16 cellular contexts compared by ENCODE assay signal in the genomic region with DNA sequence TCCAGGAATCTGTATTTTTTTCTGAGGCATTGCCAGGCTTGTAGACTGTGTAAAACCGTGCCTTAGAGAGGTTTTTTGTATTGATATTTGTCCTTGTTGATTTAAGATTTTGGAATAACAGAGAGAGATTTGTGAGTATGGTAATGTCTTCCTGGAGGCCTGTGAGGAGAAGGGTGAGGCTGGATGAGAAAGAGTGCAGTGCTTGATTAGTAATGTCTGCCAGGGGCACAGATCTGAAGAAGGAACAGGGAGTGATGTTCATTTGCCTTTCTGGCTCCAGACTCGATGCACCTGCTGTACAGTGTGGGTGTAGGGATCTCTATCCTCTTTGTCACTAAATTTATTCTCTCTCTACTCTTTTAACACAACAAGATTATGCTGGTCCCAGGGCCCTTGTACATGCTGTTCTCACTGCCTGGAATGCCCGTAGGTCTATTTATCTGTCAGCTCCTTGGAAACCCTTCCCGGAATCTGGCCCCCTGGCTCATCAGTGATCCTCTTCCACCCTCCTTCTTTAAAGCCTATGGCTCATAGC. TPM values are rescaled to one million over a fixed set of nuclear protein-coding genes. Genes with fewer than 3 reads are reported as not detected.
A peak's percentile ranks its signal among the peaks of the same experiment; 100 is the strongest.
DNase-seq lines count a peak whose midpoint lies in the region; ATAC-seq and TF ChIP-seq lines count a peak whose summit lies in the region.
"Had no signal": no experiment of that assay in that cellular context is flagged by ENCODE, and none has a peak within 500 bp of the region (broad histone marks: within the 10 kb centered on the region; RNA-seq: fewer than 3 reads in every experiment).

No MANE protein-coding gene starts in this region.

- CTCF ChIA-PET in activated CD4-positive, alpha-beta T cell treated with anti-CD3 and anti-CD28 coated beads, Interleukin-2, amount 10 ng/mL, durations not matched to agents 7 days and 5 days (lab: Charles Lee) = interaction anchor here (0.8 kb wide), 1 partner anchor 36 kb away, joined by 5 read pairs; no protein-coding TSS in a partner anchor

- POLR2A ChIA-PET in activated CD4-positive, alpha-beta T cell treated with anti-CD3 and anti-CD28 coated beads, Interleukin-2, amount 10 ng/mL, durations not matched to agents 7 days and 5 days (lab: Charles Lee) = no interaction called here

- H3K36me3 Mint-ChIP-seq in activated CD4-positive, alpha-beta T cell treated with anti-CD3 and anti-CD28 coated beads, Interleukin-2, amount 10 ng/mL, durations not matched to agents 7 days and 5 days (ENCODE audit: low read depth) = peaks cover 38% of the 10 kb centered on the region
- H3K36me3 Mint-ChIP-seq in endothelial cell (ENCODE audit: low read depth, unreplicated experiment) = peaks cover 39% of the 10 kb centered on the region

- H3K36me3 ChIP-seq in SK-N-MC (ENCODE audit: insufficient read depth, low read length) = peaks cover 28% of the 10 kb centered on the region
- peaks cover 0 to 16% of the 10 kb centered on the region in 2 donors for H3K36me3 ChIP-seq in gastrocnemius medialis

- H3K27me3 Mint-ChIP-seq in activated CD4-positive, alpha-beta T cell treated with anti-CD3 and anti-CD28 coated beads, Interleukin-2, amount 10 ng/mL, durations not matched to agents 7 days and 5 days = no peaks in the 10 kb centered on the region
- peaks cover 14% of the 10 kb centered on the region for H3K27me3 Mint-ChIP-seq in endothelial cell (ENCODE audit: unreplicated experiment)

- in situ Hi-C loops in gastrocnemius medialis (cut with MboI; ENCODE audit: low sequenced_read_pairs in 4 of 4) = loop anchor here in 1 of 4 donors (5.0 kb wide), 1 partner anchor 48 kb away; the partner anchor contains the start of gene SBK3

- TF ChIP-seq CTCF in endothelial cell (IDR thresholded peaks at IDR 0.05; ENCODE audit: unreplicated experiment) = no peak
- TF ChIP-seq CTCF in gastrocnemius medialis (IDR thresholded peaks at IDR 0.05 in 4 of 5, conservative IDR thresholded peaks at IDR 0.05 in 1 of 5) = no peak

- H3K9me3 Mint-ChIP-seq in activated CD4-positive, alpha-beta T cell treated with anti-CD3 and anti-CD28 coated beads, Interleukin-2, amount 10 ng/mL, durations not matched to agents 7 days and 5 days = peaks cover 7% of the 10 kb centered on the region
- no peaks in the 10 kb centered on the region for H3K9me3 Mint-ChIP-seq in endothelial cell (ENCODE audit: unreplicated experiment)
- H3K9me3 Mint-ChIP-seq: CD8-positive, alpha-beta memory T cell had no signal

- no peaks in the 10 kb centered on the region for H3K27me3 ChIP-seq in gastrocnemius medialis
- H3K27me3 ChIP-seq: BLaER1 treated with 17β-estradiol and CSF1 and Interleukin-3, amounts not matched to agents 10 nM and 100 nM had no signal

- ATAC-seq in gastrocnemius medialis = peak; percentile 31 to 36

- H3K4me3 ChIP-seq in SK-N-MC = no peak overlapping the region
- H3K4me3 ChIP-seq in gastrocnemius medialis = no peak overlapping the region
- H3K4me3 ChIP-seq: BLaER1 treated with 17β-estradiol and CSF1 and Interleukin-3, amounts not matched to agents 10 nM and 100 nM had no signal

- H3K4me3 Mint-ChIP-seq in activated CD4-positive, alpha-beta T cell treated with anti-CD3 and anti-CD28 coated beads, Interleukin-2, amount 10 ng/mL, durations not matched to agents 7 days and 5 days = no peak overlapping the region
- peak overlapping the region; percentile 43 for H3K4me3 Mint-ChIP-seq in endothelial cell (ENCODE audit: unreplicated experiment)

- no peak overlapping the region for H3K9ac ChIP-seq in SK-N-MC (ENCODE audit: insufficient read length)
- H3K9ac ChIP-seq: BLaER1 treated with 17β-estradiol and CSF1 and Interleukin-3, amounts not matched to agents 10 nM and 100 nM had no signal

- H3K27ac ChIP-seq in SK-N-MC (peak overlapping the region; percentile 57; the same call in 1 of the 2 replicates), gastrocnemius medialis (peak overlapping the region; percentile 78 to 100 (median 98))
- H3K27ac ChIP-seq: BLaER1 treated with 17β-estradiol and CSF1 and Interleukin-3, amounts not matched to agents 10 nM and 100 nM had no signal

- H3K4me1 Mint-ChIP-seq in activated CD4-positive, alpha-beta T cell treated with anti-CD3 and anti-CD28 coated beads, Interleukin-2, amount 10 ng/mL, durations not matched to agents 7 days and 5 days = peaks cover 15% of the 10 kb centered on the region
- H3K4me1 Mint-ChIP-seq in endothelial cell (ENCODE audit: unreplicated experiment) = peaks cover 9% of the 10 kb centered on the region

- no peak for DNase-seq in activated CD4-positive, alpha-beta T cell treated with anti-CD3 and anti-CD28 coated beads, Interleukin-2, amount 10 ng/mL, durations not matched to agents 7 days and 5 days
- no peak for DNase-seq in activated CD4-positive, alpha-beta T cell treated with anti-CD3 and anti-CD28 coated beads, Interleukin-2, amount 50 U/mL, for 1 hour
- DNase-seq in SK-N-MC (ENCODE audit: low read depth, low spot score) = no peak
- no peak for DNase-seq in endothelial cell (ENCODE audit: low spot score)
- peak; percentile 74 for DNase-seq in gastrocnemius medialis
- DNase-seq in A172 (ENCODE audit: low spot score) = no peak
- DNase-seq in kidney tubule cell (ENCODE audit: low spot score) = no peak
- DNase-seq in germinal center (ENCODE audit: low spot score) = no peak
- DNase-seq: CD8-positive, alpha-beta memory T cell; KBM-7; NCI-H1436; NCI-H2029; NCI-H2171 treated with DMSO at 0.1 percent for 48 hours; NCI-H748 treated with DMSO at 0.1 percent for 48 hours; OCI-M1 had no signal

- no peak for TF ChIP-seq POLR2A in gastrocnemius medialis (IDR thresholded peaks at IDR 0.05)

- H3K27ac Mint-ChIP-seq in activated CD4-positive, alpha-beta T cell treated with anti-CD3 and anti-CD28 coated beads, Interleukin-2, amount 10 ng/mL, durations not matched to agents 7 days and 5 days = peak overlapping the region; percentile 1
- H3K27ac Mint-ChIP-seq in endothelial cell (ENCODE audit: unreplicated experiment) = no peak overlapping the region

- H3K4me1 ChIP-seq in gastrocnemius medialis = peaks cover 7 to 14% of the 10 kb centered on the region in 2 donors

- no peaks in the 10 kb centered on the region for H3K9me3 ChIP-seq in SK-N-MC (ENCODE audit: low read depth, low read length)
- H3K9me3 ChIP-seq in gastrocnemius medialis = no peaks in the 10 kb centered on the region

- intact Hi-C loops in gastrocnemius medialis (cut with DNase I; ENCODE audit: low total_unique reads) = loop anchor here (5.0 kb wide), 3 partner anchors 33 to 448 kb away; partner anchors contain the start of gene TNNT1

RNA-seq across cellular contexts. Expression of gene FIZ1, which starts 4.3 kb away (rescaled TPM):
- 10 to 100 TPM; 15.3 to 16.9 TPM for total RNA-seq in activated CD4-positive, alpha-beta T cell treated with anti-CD3 and anti-CD28 coated beads, Interleukin-2, amount 10 ng/mL, durations not matched to agents 7 days and 5 days
- total RNA-seq in endothelial cell (ENCODE audit: unreplicated experiment) (21.5 TPM), gastrocnemius medialis (10 to 100 TPM in 1 of 4 donors, 1 to 10 TPM in 3; 6.8 to 11.2 (median 7.4) TPM)
- 11.5 and 11.7 TPM in 2 replicates for total RNA-seq in A172 (2014; rRNA removed; shearing (Covaris generic))

RNA-seq across cellular contexts. Expression of gene ZNF524, which starts 5.0 kb away (rescaled TPM):
- 10 to 100 TPM; 31.2 to 32.9 TPM for total RNA-seq in activated CD4-positive, alpha-beta T cell treated with anti-CD3 and anti-CD28 coated beads, Interleukin-2, amount 10 ng/mL, durations not matched to agents 7 days and 5 days
- total RNA-seq in endothelial cell (ENCODE audit: unreplicated experiment) (9.3 TPM), gastrocnemius medialis (10 to 100 TPM; 35.6 to 61.7 (median 47.0) TPM)
- 20.0 and 23.7 TPM in 2 replicates for total RNA-seq in A172 (2014; rRNA removed; shearing (Covaris generic))

RNA-seq across cellular contexts. Expression of gene ZNF865, which starts 10.4 kb away (rescaled TPM):
- total RNA-seq in activated CD4-positive, alpha-beta T cell treated with anti-CD3 and anti-CD28 coated beads, Interleukin-2, amount 10 ng/mL, durations not matched to agents 7 days and 5 days = 10 to 100 TPM; 14.2 TPM
- total RNA-seq in endothelial cell (ENCODE audit: unreplicated experiment) (14.5 TPM), gastrocnemius medialis (10 to 100 TPM; 10.3 to 23.4 (median 15.2) TPM)
- 0.81 and 1.4 TPM in 2 replicates for total RNA-seq in A172 (2014; rRNA removed; shearing (Covaris generic))

RNA-seq across cellular contexts. Expression of gene ZNF579, which starts 14.4 kb away (rescaled TPM):
- 1 to 10 TPM; 7.0 to 8.0 TPM for total RNA-seq in activated CD4-positive, alpha-beta T cell treated with anti-CD3 and anti-CD28 coated beads, Interleukin-2, amount 10 ng/mL, durations not matched to agents 7 days and 5 days
- 36.4 TPM for total RNA-seq in endothelial cell (ENCODE audit: unreplicated experiment)
- total RNA-seq in gastrocnemius medialis = 10 to 100 TPM; 15.0 to 19.3 (median 16.8) TPM
- 7.9 and 16.6 TPM in 2 replicates for total RNA-seq in A172 (2014; rRNA removed; shearing (Covaris generic))

RNA-seq across cellular contexts. Expression of gene ZNF784, which starts 29.3 kb away (rescaled TPM):
- 1 to 10 TPM; 4.3 to 5.8 TPM for total RNA-seq in activated CD4-positive, alpha-beta T cell treated with anti-CD3 and anti-CD28 coated beads, Interleukin-2, amount 10 ng/mL, durations not matched to agents 7 days and 5 days
- total RNA-seq in endothelial cell (ENCODE audit: unreplicated experiment) = 6.8 TPM
- total RNA-seq in gastrocnemius medialis = 1 to 10 TPM; 6.0 to 10.0 (median 8.2) TPM
- total RNA-seq in A172 (2014; rRNA removed; shearing (Covaris generic)) = 0.62 and 6.5 TPM in 2 replicates

Comparison
In these comparisons a context has a peak if more than half of its experiments do, and no peak if none do; other contexts are left out.
1. DNase-seq: peak in gastrocnemius medialis (2 of 2); none in activated CD4-positive, alpha-beta T cell treated with anti-CD3 and anti-CD28 coated beads, Interleukin-2, amount 10 ng/mL, durations not matched to agents 7 days and 5 days (single experiment), activated CD4-positive, alpha-beta T cell treated with anti-CD3 and anti-CD28 coated beads, Interleukin-2, amount 50 U/mL, for 1 hour (single experiment), SK-N-MC (single experiment), endothelial cell (single experiment), A172 (single experiment), kidney tubule cell (single experiment) and germinal center (single experiment).